Comparison of ENCODE assay signal across 12 cellular contexts in genomic region chr2:64779117-64779690, GRCh38.
DNase-seq lines count a peak whose midpoint lies in the region; ATAC-seq and TF ChIP-seq lines count a peak whose summit lies in the region.
"Had no signal": no experiment of that assay in that cellular context is flagged by ENCODE, and none has a peak within 500 bp of the region (broad histone marks: within the 10 kb centered on the region; RNA-seq: fewer than 3 reads in every experiment).

No MANE protein-coding gene starts in this region.

- H3K27me3 ChIP-seq in left ventricle myocardium inferior (ENCODE audit: low read depth) (no peaks in the 10 kb centered on the region), GM23338 (ENCODE audit: insufficient read depth) (no peaks in the 10 kb centered on the region)
- H3K27me3 ChIP-seq: ovary had no signal

- no peak overlapping the region for H3K4me3 Mint-ChIP-seq in activated CD4-positive, alpha-beta T cell treated with anti-CD3 and anti-CD28 coated beads for 36 hours
- no peak overlapping the region for H3K4me3 Mint-ChIP-seq in type B pancreatic cell
- H3K4me3 Mint-ChIP-seq in GM23338 = no peak overlapping the region

- peaks cover 4% of the 10 kb centered on the region for H3K9me3 Mint-ChIP-seq in activated CD4-positive, alpha-beta T cell treated with anti-CD3 and anti-CD28 coated beads for 36 hours (ENCODE audit: low read depth)
- peaks cover 5% of the 10 kb centered on the region for H3K9me3 Mint-ChIP-seq in type B pancreatic cell
- H3K9me3 Mint-ChIP-seq in GM23338 = no peaks in the 10 kb centered on the region; the same call in 1 of the 3 replicates

- ATAC-seq in activated CD4-positive, alpha-beta T cell treated with anti-CD3 and anti-CD28 coated beads for 36 hours = peak; percentile 16
- ATAC-seq in GM21447 (IDR thresholded peaks at IDR 0.05; ENCODE audit: unreplicated experiment) (no peak), GM23338 (no peak), GM18502 (IDR thresholded peaks at IDR 0.05; ENCODE audit: poor library complexity, unreplicated experiment) (no peak)

- H3K27me3 Mint-ChIP-seq in activated CD4-positive, alpha-beta T cell treated with anti-CD3 and anti-CD28 coated beads for 36 hours = no peaks in the 10 kb centered on the region
- H3K27me3 Mint-ChIP-seq in type B pancreatic cell (no peaks in the 10 kb centered on the region), GM23338 (ENCODE audit: insufficient read depth, low read depth, poor library complexity) (peaks cover 1% of the 10 kb centered on the region)

- POLR2A ChIA-PET in activated CD4-positive, alpha-beta T cell treated with anti-CD3 and anti-CD28 coated beads for 36 hours (lab: Charles Lee) = no interaction called here

- no peaks in the 10 kb centered on the region for H4K20me1 ChIP-seq in GM23338 (replicated peaks; ENCODE audit: insufficient read depth)

- intact Hi-C loops in activated CD4-positive, alpha-beta T cell treated with anti-CD3 and anti-CD28 coated beads for 36 hours (cut with DNase I, micrococcal nuclease) = no loop called here
- intact Hi-C loops in left ventricle myocardium inferior (cut with micrococcal nuclease) = no loop called here

- 0 out of 2 replicates have a peak, but pooled peaks cover 5% of the 10 kb centered on the region for H3K9me2 ChIP-seq in GM23338 (ENCODE audit: insufficient read depth)

- TF ChIP-seq CTCF in left ventricle myocardium inferior (IDR thresholded peaks at IDR 0.05; ENCODE audit: borderline replicate concordance) (no peak), type B pancreatic cell (conservative IDR thresholded peaks at IDR 0.05) (no peak), GM23338 (conservative IDR thresholded peaks at IDR 0.05; ENCODE audit: low read depth in 2 of 2) (no peak)

- CTCF ChIA-PET in activated CD4-positive, alpha-beta T cell treated with anti-CD3 and anti-CD28 coated beads for 36 hours (lab: Charles Lee) = interaction anchor here (0.6 to 0.8 kb wide), 2 partner anchors 8 to 27 kb away, joined by 3 to 4 read pairs; no protein-coding TSS in a partner anchor

- no peaks in the 10 kb centered on the region for H3F3A ChIP-seq in GM23338 (replicated peaks; ENCODE audit: low read depth)

- H3K27ac Mint-ChIP-seq in activated CD4-positive, alpha-beta T cell treated with anti-CD3 and anti-CD28 coated beads for 36 hours = no peak overlapping the region
- H3K27ac Mint-ChIP-seq in type B pancreatic cell (peak overlapping the region; percentile 14), GM23338 (no peak overlapping the region)

- H3K4me2 ChIP-seq in GM23338 = no peak overlapping the region

- peak overlapping the region; percentile 18 for H3K27ac ChIP-seq in left ventricle myocardium inferior (replicated peaks)
- no peak overlapping the region for H3K27ac ChIP-seq in GM23338 (ENCODE audit: low read depth)
- H3K27ac ChIP-seq: ovary had no signal

- DNase-seq in activated CD4-positive, alpha-beta T cell treated with anti-CD3 and anti-CD28 coated beads for 36 hours = no peak
- no peak for DNase-seq in activated CD4-positive, alpha-beta T cell treated with anti-CD3 and anti-CD28 coated beads, Interleukin-2, amount 50 U/mL, for 4 hours
- DNase-seq in amniotic stem cell (lab: John Stamatoyannopoulos, UW) (peak; percentile 79), left ventricle myocardium inferior (no peak), type B pancreatic cell (ENCODE audit: extremely low spot score, unreplicated experiment) (no peak), GM23338 (ENCODE audit: low spot score) (no peak)
- DNase-seq: 8988T, anterior cingulate cortex, NCI-H1105 treated with DMSO at 0.1 percent for 48 hours, ovary had no signal

- no peaks in the 10 kb centered on the region for H3K4me1 Mint-ChIP-seq in activated CD4-positive, alpha-beta T cell treated with anti-CD3 and anti-CD28 coated beads for 36 hours
- peaks cover 6% of the 10 kb centered on the region for H3K4me1 Mint-ChIP-seq in type B pancreatic cell (ENCODE audit: unreplicated experiment)
- H3K4me1 Mint-ChIP-seq in GM23338 = no peaks in the 10 kb centered on the region

- H2AFZ ChIP-seq in GM23338 = no peak overlapping the region

- H3K36me3 Mint-ChIP-seq in activated CD4-positive, alpha-beta T cell treated with anti-CD3 and anti-CD28 coated beads for 36 hours (ENCODE audit: low read depth) = no peaks in the 10 kb centered on the region
- H3K36me3 Mint-ChIP-seq in type B pancreatic cell (no peaks in the 10 kb centered on the region), GM23338 (ENCODE audit: low read depth) (no peaks in the 10 kb centered on the region)

- no peaks in the 10 kb centered on the region for H3K79me2 ChIP-seq in GM23338 (replicated peaks; ENCODE audit: insufficient read depth)

- H3K4me3 ChIP-seq in left ventricle myocardium inferior (no peak overlapping the region), GM23338 (no peak overlapping the region)
- H3K4me3 ChIP-seq: ovary had no signal

- H3K36me3 ChIP-seq in left ventricle myocardium inferior (no peaks in the 10 kb centered on the region), GM23338 (ENCODE audit: insufficient read depth) (no peaks in the 10 kb centered on the region; the same call in 1 of the 2 replicates)
- H3K36me3 ChIP-seq: ovary had no signal

- peaks cover 10% of the 10 kb centered on the region for H3K9me3 ChIP-seq in left ventricle myocardium inferior (replicated peaks)
- H3K9me3 ChIP-seq: ovary had no signal

- H3K4me1 ChIP-seq in left ventricle myocardium inferior (peaks cover 17% of the 10 kb centered on the region), GM23338 (ENCODE audit: insufficient read depth) (no peaks in the 10 kb centered on the region)

TF ChIP-seq in GM23338, 12 proteins besides CTCF, POLR2A, EP300 and RAD21:
- TF ChIP-seq ZNF462 (CRISPR knock-in tag; IDR thresholded peaks at IDR 0.05) = no peak
- TF ChIP-seq ZNF114 (CRISPR knock-in tag; IDR thresholded peaks at IDR 0.05) = no peak
- TF ChIP-seq ZNF331 (CRISPR knock-in tag; IDR thresholded peaks at IDR 0.05; ENCODE audit: low read depth) = no peak
